14 cellular contexts compared by ENCODE assay signal in the genomic region with DNA sequence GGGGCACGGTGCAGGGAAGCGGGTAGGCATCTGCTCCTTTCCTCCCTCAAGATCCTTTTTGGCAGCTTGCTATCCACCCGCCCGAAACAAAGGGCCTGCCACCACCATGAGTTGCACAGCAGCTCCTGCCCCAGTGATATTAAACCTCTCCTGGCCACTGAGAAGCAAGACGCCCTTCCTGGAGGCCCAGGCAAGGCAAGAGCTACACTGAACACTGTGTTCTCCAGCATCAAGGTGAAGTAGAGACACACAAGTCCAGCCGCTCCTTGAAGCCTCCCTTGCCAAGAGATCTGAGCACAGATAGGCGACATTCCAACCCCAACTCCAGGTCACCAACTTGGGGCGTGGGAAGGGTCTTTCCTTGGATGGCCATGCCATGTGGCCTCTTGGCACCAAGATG.
"Had no signal": no experiment of that assay in that cellular context is flagged by ENCODE, and none has a peak within 500 bp of the region (broad histone marks: within the 10 kb centered on the region; RNA-seq: fewer than 3 reads in every experiment).

No MANE protein-coding gene starts in this region.

- H3K4me3 Mint-ChIP-seq: activated CD4-positive, alpha-beta memory T cell treated with anti-CD3 and anti-CD28 coated beads for 36 hours; activated naive CD8-positive, alpha-beta T cell treated with anti-CD3 and anti-CD28 coated beads, Interleukin-2, amount 10 ng/mL, durations not matched to agents 7 days and 5 days; activated T-cell treated with anti-CD3 and anti-CD28 coated beads, Interleukin-2, amount 50 U/mL, for 4 hours; dendritic cell treated with granulocyte-macrophage colony-stimulating factor and Interleukin-4, amounts not matched to agents 40 ng/mL and 50 ng/mL, for 4 days; effector memory CD8-positive, alpha-beta T cell; T-helper 2 cell treated with Interferon-gamma antibody and Interleukin-4, amounts not matched to agents 5 μg/mL and 100 μg/mL, for 36 hours had no signal

- H3K4me1 ChIP-seq: pancreas, SJCRH30 had no signal

- H3K27ac Mint-ChIP-seq: activated CD4-positive, alpha-beta memory T cell treated with anti-CD3 and anti-CD28 coated beads for 36 hours; activated naive CD8-positive, alpha-beta T cell treated with anti-CD3 and anti-CD28 coated beads, Interleukin-2, amount 10 ng/mL, durations not matched to agents 7 days and 5 days; dendritic cell treated with granulocyte-macrophage colony-stimulating factor and Interleukin-4, amounts not matched to agents 40 ng/mL and 50 ng/mL, for 4 days; effector memory CD8-positive, alpha-beta T cell; T-helper 2 cell treated with Interferon-gamma antibody and Interleukin-4, amounts not matched to agents 5 μg/mL and 100 μg/mL, for 36 hours had no signal

- H3K4me3 ChIP-seq: left lung, pancreas, SJCRH30, skin epidermis, tibial nerve had no signal

- H3K27me3 ChIP-seq: left lung, pancreas, SJCRH30, tibial nerve had no signal

- ATAC-seq: activated T-cell treated with anti-CD3 and anti-CD28 coated beads, Interleukin-2, amount 50 U/mL, for 4 hours; effector memory CD8-positive, alpha-beta T cell; left lung; pancreas had no signal

- H3K27me3 Mint-ChIP-seq: activated CD4-positive, alpha-beta memory T cell treated with anti-CD3 and anti-CD28 coated beads for 36 hours; activated naive CD8-positive, alpha-beta T cell treated with anti-CD3 and anti-CD28 coated beads, Interleukin-2, amount 10 ng/mL, durations not matched to agents 7 days and 5 days; dendritic cell treated with granulocyte-macrophage colony-stimulating factor and Interleukin-4, amounts not matched to agents 40 ng/mL and 50 ng/mL, for 4 days had no signal

- H3K9me3 Mint-ChIP-seq: activated CD4-positive, alpha-beta memory T cell treated with anti-CD3 and anti-CD28 coated beads for 36 hours; activated naive CD8-positive, alpha-beta T cell treated with anti-CD3 and anti-CD28 coated beads, Interleukin-2, amount 10 ng/mL, durations not matched to agents 7 days and 5 days; activated T-cell treated with anti-CD3 and anti-CD28 coated beads, Interleukin-2, amount 50 U/mL, for 4 hours; dendritic cell treated with granulocyte-macrophage colony-stimulating factor and Interleukin-4, amounts not matched to agents 40 ng/mL and 50 ng/mL, for 4 days; effector memory CD8-positive, alpha-beta T cell; T-helper 2 cell treated with Interferon-gamma antibody and Interleukin-4, amounts not matched to agents 5 μg/mL and 100 μg/mL, for 36 hours had no signal

- DNase-seq: activated CD4-positive, alpha-beta memory T cell treated with anti-CD3 and anti-CD28 coated beads for 36 hours; activated CD4-positive, CD25-positive, alpha-beta regulatory T cell treated with anti-CD3 and anti-CD28 coated beads, Interleukin-2, amount 50 U/mL, for 72 hours; activated effector memory CD4-positive, alpha-beta T cell treated with anti-CD3 and anti-CD28 coated beads, Interleukin-2, amount 50 U/mL, for 16 hours; activated naive CD8-positive, alpha-beta T cell treated with anti-CD3 and anti-CD28 coated beads, Interleukin-2, amount 10 ng/mL, durations not matched to agents 7 days and 5 days; activated T-cell treated with anti-CD3 and anti-CD28 coated beads, Interleukin-2, amount 50 U/mL, for 4 hours; central memory CD4-positive, alpha-beta T cell; effector memory CD8-positive, alpha-beta T cell; pancreas; SJCRH30 had no signal

- H3K9me3 ChIP-seq: left lung, pancreas, SJCRH30, tibial nerve had no signal

- H3K27ac ChIP-seq: left lung, pancreas, SJCRH30, skin epidermis, tibial nerve had no signal
